ENCODE assay signal across 8 cellular contexts in genomic region chr9:95268681-95269080, GRCh38. TPM values are rescaled to one million over a fixed set of nuclear protein-coding genes. Genes with fewer than 3 reads are reported as not detected.
DNase-seq lines count a peak whose midpoint lies in the region; ATAC-seq, FAIRE-seq and TF ChIP-seq lines count a peak whose summit lies in the region.

No MANE protein-coding gene starts in this region.

- peaks cover 48% of the 10 kb centered on the region for H3K4me1 Mint-ChIP-seq in activated naive CD8-positive, alpha-beta T cell treated with anti-CD3 and anti-CD28 coated beads, Interleukin-2, amount 10 ng/mL, durations not matched to agents 7 days and 5 days
- H3K4me1 Mint-ChIP-seq in activated naive CD8-positive, alpha-beta T cell treated with anti-CD3 and anti-CD28 coated beads, Interleukin-2, amount 50 U/mL, for 24 hours, result peaks cover 27% of the 10 kb centered on the region

- H3K27ac Mint-ChIP-seq in activated naive CD8-positive, alpha-beta T cell treated with anti-CD3 and anti-CD28 coated beads, Interleukin-2, amount 10 ng/mL, durations not matched to agents 7 days and 5 days, result no peak overlapping the region
- H3K27ac Mint-ChIP-seq in activated naive CD8-positive, alpha-beta T cell treated with anti-CD3 and anti-CD28 coated beads, Interleukin-2, amount 50 U/mL, for 24 hours, result no peak overlapping the region

- no TSS peak for BruUV-seq in K562 (replicated peaks; lab: Mats Ljungman, UMichigan)
- no TSS peak for BruUV-seq in HepG2 (replicated peaks; lab: Mats Ljungman, UMichigan)

- in situ Hi-C loops in K562 (cut with MboI), result no loop called here
- in situ Hi-C loops in HepG2 (cut with HindIII; ENCODE audit: extremely low pct_ligation_motif_present, low pct_unique_long_range_greater_than_20kb), result no loop called here

- TF ChIP-seq EP300 in K562 (IDR thresholded peaks at IDR 0.05; ENCODE audit: low read length), result no peak
- no peak for TF ChIP-seq EP300 in HepG2 (IDR thresholded peaks at IDR 0.05; ENCODE audit: low read depth in 2 of 2, low read length in 2 of 2)
- TF ChIP-seq EP300 in HepG2 (CRISPR knock-in tag; IDR thresholded peaks at IDR 0.05; ENCODE audit: borderline replicate concordance), result no peak

- H3K4me1 ChIP-seq in K562 (replicated peaks in 1 of 2; ENCODE audit: control insufficient read depth in 2 of 2, insufficient read depth in 2 of 2, low read length in 2 of 2) (no peaks in the 10 kb centered on the region), HepG2 (ENCODE audit: insufficient read depth, low read length) (peaks cover 44% of the 10 kb centered on the region)

- TF ChIP-seq POLR2A in K562 (conservative IDR thresholded peaks at IDR 0.05) (no peak), HepG2 (IDR thresholded peaks at IDR 0.05; ENCODE audit: insufficient read depth in 1 of 2, low read depth in 2 of 2, low read length in 2 of 2) (no peak)

- H3K9ac ChIP-seq in K562 (ENCODE audit: insufficient read depth in 1 of 2, low read depth in 2 of 2, low read length in 2 of 2) (no peak overlapping the region), HepG2 (ENCODE audit: insufficient read depth, low read depth, low read length) (no peak overlapping the region)

- POLR2A ChIA-PET in activated naive CD8-positive, alpha-beta T cell treated with anti-CD3 and anti-CD28 coated beads, Interleukin-2, amount 10 ng/mL, durations not matched to agents 7 days and 5 days (lab: Charles Lee), result no interaction called here
- POLR2A ChIA-PET in K562 (lab: Yijun Ruan, JAX) (no interaction called here), HepG2 (lab: Yijun Ruan, JAX) (interaction anchor here (1.4 kb wide), 1 partner anchor 68 kb away, joined by 4 read pairs; no protein-coding TSS in a partner anchor)

- H3K4me3 Mint-ChIP-seq in activated naive CD8-positive, alpha-beta T cell treated with anti-CD3 and anti-CD28 coated beads, Interleukin-2, amount 10 ng/mL, durations not matched to agents 7 days and 5 days, result no peak overlapping the region
- H3K4me3 Mint-ChIP-seq in activated naive CD8-positive, alpha-beta T cell treated with anti-CD3 and anti-CD28 coated beads, Interleukin-2, amount 50 U/mL, for 24 hours, result no peak overlapping the region

- peak; percentile 32 for ATAC-seq in activated naive CD8-positive, alpha-beta T cell treated with anti-CD3 and anti-CD28 coated beads, Interleukin-2, amount 10 ng/mL, durations not matched to agents 7 days and 5 days (ENCODE audit: low read depth)
- no peak for ATAC-seq in activated naive CD8-positive, alpha-beta T cell treated with anti-CD3 and anti-CD28 coated beads, Interleukin-2, amount 50 U/mL, for 24 hours
- ATAC-seq in K562 (peak; percentile 84), HepG2 (peak; percentile 74), HG03175 (IDR thresholded peaks at IDR 0.05; ENCODE audit: unreplicated experiment) (no peak), GM18519 (IDR thresholded peaks at IDR 0.05; ENCODE audit: low FRiP score, unreplicated experiment) (no peak), GM19397 (IDR thresholded peaks at IDR 0.05; ENCODE audit: unreplicated experiment) (no peak)

- H3K9me3 ChIP-seq in K562 (replicated peaks; ENCODE audit: control insufficient read depth, insufficient read depth, low read depth, low read length) (no peaks in the 10 kb centered on the region), HepG2 (ENCODE audit: low read length) (no peaks in the 10 kb centered on the region)

- peaks cover 8% of the 10 kb centered on the region for H3K36me3 Mint-ChIP-seq in activated naive CD8-positive, alpha-beta T cell treated with anti-CD3 and anti-CD28 coated beads, Interleukin-2, amount 10 ng/mL, durations not matched to agents 7 days and 5 days
- H3K36me3 Mint-ChIP-seq in activated naive CD8-positive, alpha-beta T cell treated with anti-CD3 and anti-CD28 coated beads, Interleukin-2, amount 50 U/mL, for 24 hours (ENCODE audit: low read depth), result no peaks in the 10 kb centered on the region

- H3K27me3 Mint-ChIP-seq in activated naive CD8-positive, alpha-beta T cell treated with anti-CD3 and anti-CD28 coated beads, Interleukin-2, amount 10 ng/mL, durations not matched to agents 7 days and 5 days, result no peaks in the 10 kb centered on the region
- no peaks in the 10 kb centered on the region for H3K27me3 Mint-ChIP-seq in activated naive CD8-positive, alpha-beta T cell treated with anti-CD3 and anti-CD28 coated beads, Interleukin-2, amount 50 U/mL, for 24 hours

- FAIRE-seq in K562 (lab: Jason Lieb, UNC) (peak; percentile 35), HepG2 (lab: Jason Lieb, UNC) (peak; percentile 39)

- TF ChIP-seq RAD21 in K562 (CRISPR knock-in tag; conservative IDR thresholded peaks at IDR 0.05 in 1 of 2, IDR thresholded peaks at IDR 0.05 in 1 of 2) (peak; percentile 60 to 73), HepG2 (CRISPR knock-in tag; IDR thresholded peaks at IDR 0.05) (peak; percentile 65)

- H3K79me2 ChIP-seq in K562 (ENCODE audit: control insufficient read depth, insufficient read depth, low read length), result no peaks in the 10 kb centered on the region
- peaks cover 15% of the 10 kb centered on the region for H3K79me2 ChIP-seq in HepG2 (ENCODE audit: insufficient read depth, low read length)

- CTCF ChIA-PET in K562 (lab: Yijun Ruan, JAX; ENCODE audit: low intra/inter-chr PET ratio), result no interaction called here
- CTCF ChIA-PET in HepG2 (lab: Yijun Ruan, JAX; ENCODE audit: low intra/inter-chr PET ratio, low total read pairs), result interaction anchor here (1.4 kb wide), 1 partner anchor 88 kb away, joined by 4 read pairs; no protein-coding TSS in a partner anchor

- H2AFZ ChIP-seq in K562 (ENCODE audit: low read depth, low read length) (no peak overlapping the region), HepG2 (ENCODE audit: low read length) (no peak overlapping the region)

- 30% methylated on average over 2 of the region's 2 CpGs for WGBS in K562 (ENCODE audit: insufficient coverage, low coverage, missing lambda C conversion rate)
- 39% methylated on average over 2 of the region's 2 CpGs for WGBS in HepG2 (ENCODE audit: low lambda C conversion rate)

- H3K4me2 ChIP-seq in K562 (ENCODE audit: insufficient read depth, low read length) (no peak overlapping the region), HepG2 (ENCODE audit: low read depth, low read length) (peak overlapping the region; percentile 72)

- H3K9me3 Mint-ChIP-seq in activated naive CD8-positive, alpha-beta T cell treated with anti-CD3 and anti-CD28 coated beads, Interleukin-2, amount 10 ng/mL, durations not matched to agents 7 days and 5 days, result no peaks in the 10 kb centered on the region
- H3K9me3 Mint-ChIP-seq in activated naive CD8-positive, alpha-beta T cell treated with anti-CD3 and anti-CD28 coated beads, Interleukin-2, amount 50 U/mL, for 24 hours, result no peaks in the 10 kb centered on the region

- H3K27ac ChIP-seq in K562 (ENCODE audit: extremely low read depth, low read depth, low read length) (no peak overlapping the region), HepG2 (ENCODE audit: extremely low read length, insufficient read depth, low read length) (peak overlapping the region; percentile 94)

- H3K4me3 ChIP-seq in K562, result no peak overlapping the region
- H3K4me3 ChIP-seq in HepG2 (replicated peaks in 1 of 3; ENCODE audit: insufficient read depth in 1 of 3, low read depth in 2 of 3, low read length in 3 of 3), result no peak overlapping the region

- no peaks in the 10 kb centered on the region for H3K36me3 ChIP-seq in K562 (ENCODE audit: control insufficient read depth, insufficient read depth, low read length)
- no peaks in the 10 kb centered on the region for H3K36me3 ChIP-seq in HepG2 (replicated peaks in 1 of 2; ENCODE audit: control insufficient read depth in 1 of 2, insufficient read depth in 2 of 2, low read length in 2 of 2)

- peaks cover 17% of the 10 kb centered on the region for H4K20me1 ChIP-seq in K562 (replicated peaks; ENCODE audit: control insufficient read depth, insufficient read depth, low read length)
- H4K20me1 ChIP-seq in HepG2 (ENCODE audit: insufficient read depth, low read length), result no peaks in the 10 kb centered on the region

- DNase-seq in activated naive CD8-positive, alpha-beta T cell treated with anti-CD3 and anti-CD28 coated beads, Interleukin-2, amount 10 ng/mL, durations not matched to agents 7 days and 5 days, result no peak
- no peak for DNase-seq in activated naive CD8-positive, alpha-beta T cell treated with anti-CD3 and anti-CD28 coated beads, Interleukin-2, amount 50 U/mL, for 24 hours
- peak; percentile 67 for DNase-seq in NCI-H2107 (lab: John Stamatoyannopoulos, UW)
- peak in 2 of 4 experiments; percentile 20 to 45 for DNase-seq in K562 (ENCODE audit: extremely low read depth in 1 of 4, low spot score in 3 of 4)
- peak; percentile 69 for DNase-seq in HepG2 (ENCODE audit: low spot score)

- H3K9me1 ChIP-seq in K562 (ENCODE audit: control insufficient read depth, insufficient read depth, low read length), result no peaks in the 10 kb centered on the region

- intact Hi-C loops in K562 (cut with micrococcal nuclease), result loop anchor here (5.0 to 10.0 kb wide), 3 partner anchors 136 to 584 kb away; no protein-coding TSS in a partner anchor
- intact Hi-C loops in HepG2 (cut with micrococcal nuclease; ENCODE audit: unreplicated experiment), result no loop called here

- peaks cover 0 to 5% of the 10 kb centered on the region in 2 experiments; a peak in 2 of 5 replicates for H3K27me3 ChIP-seq in K562 (ENCODE audit: control insufficient read depth in 2 of 2, insufficient read depth in 2 of 2, low read length in 2 of 2)
- H3K27me3 ChIP-seq in HepG2 (ENCODE audit: control insufficient read depth in 1 of 2, insufficient read depth in 2 of 2, low read length in 2 of 2), result no peaks in the 10 kb centered on the region

- TF ChIP-seq CTCF in K562 (IDR thresholded peaks at IDR 0.05 in 2 of 3, conservative IDR thresholded peaks at IDR 0.05 in 1 of 3; ENCODE audit: insufficient read depth in 2 of 3, low read depth in 1 of 3, low read length in 3 of 3) (peak; percentile 50 to 68 (median 60)), HepG2 (CRISPR knock-in tag; IDR thresholded peaks at IDR 0.05) (peak; percentile 84)

RNA-seq across cellular contexts. Expression of gene FANCC, which starts 48.8 kb away (rescaled TPM):
- total RNA-seq in activated naive CD8-positive, alpha-beta T cell treated with anti-CD3 and anti-CD28 coated beads, Interleukin-2, amount 10 ng/mL, durations not matched to agents 7 days and 5 days, result 10 to 100 TPM; 12.9 to 14.8 TPM
- total RNA-seq in K562 (2011; cell fraction: chromatin; rRNA removed; ENCODE audit: low replicate concordance), result 51.4 and 103 TPM in 2 replicates
- total RNA-seq in K562 (2011; cell fraction: nucleolus; rRNA removed), result 20.2 and 31.6 TPM in 2 replicates
- 37.0 and 50.2 TPM in 2 replicates for total RNA-seq in K562 (2011; cell fraction: nucleoplasm; rRNA removed)
- total RNA-seq in K562 (2014; rRNA removed) (9.1 and 10.2 TPM in 2 replicates), K562 (2014; rRNA removed; fragmentation: Illumina TruSeq; extraction: Trizol) (14.4 and 16.0 TPM in 2 replicates), K562 (2015; rRNA removed; fragmentation: Illumina TruSeq; extraction: Trizol) (11.8 and 14.2 TPM in 2 replicates), K562 (2021) (14.1 and 16.8 TPM in 2 replicates), HepG2 (2016; rRNA removed; fragmentation: Illumina TruSeq; extraction: Trizol) (7.4 and 11.4 TPM in 2 replicates)
- polyA plus RNA-seq in K562 (2011; rRNA removed) (14.1 and 18.4 TPM in 2 replicates), K562 (2014; fragmentation: Illumina TruSeq; extraction: Trizol) (12.6 and 14.3 TPM in 2 replicates), K562 (2014; fragmentation: Nextera tagmentation; extraction: Ambion mirVana) (1 to 10 TPM; 4.6 to 5.7 TPM), K562 (2014; rRNA removed) (10.7 and 11.3 TPM in 2 replicates), HepG2 (2011; rRNA removed) (7.3 and 8.6 TPM in 2 replicates)
- 10.5 and 10.6 TPM in 2 replicates for polyA plus RNA-seq in K562 (2011; cell fraction: cytosol; rRNA removed)
- 11.8 and 13.1 TPM in 2 replicates for polyA plus RNA-seq in K562 (2011; cell fraction: nucleus; rRNA removed)
- 9.6 and 15.5 TPM in 2 replicates for polyA plus RNA-seq in K562 (2012)
- polyA minus RNA-seq in K562 (2011; rRNA and poly(A)+ RNA removed), result 16.2 and 17.9 TPM in 2 replicates
- 8.0 and 8.4 TPM in 2 replicates for polyA minus RNA-seq in K562 (2011; cell fraction: cytosol; rRNA and poly(A)+ RNA removed)
- 26.7 and 50.5 TPM in 2 replicates for polyA minus RNA-seq in K562 (2011; cell fraction: nucleus; rRNA and poly(A)+ RNA removed)
- total RNA-seq in HepG2 (2016; cell fraction: cytosol; rRNA removed; fragmentation: Illumina TruSeq; extraction: Trizol; ENCODE audit: low read depth), result 5.6 and 5.9 TPM in 2 replicates
- 8.0 and 9.7 TPM in 2 replicates for total RNA-seq in HepG2 (2016; cell fraction: insoluble cytoplasmic fraction; rRNA removed; fragmentation: Illumina TruSeq; extraction: Trizol)
- total RNA-seq in HepG2 (2016; cell fraction: membrane; rRNA removed; fragmentation: Illumina TruSeq; extraction: Trizol), result 7.2 and 7.7 TPM in 2 replicates
- total RNA-seq in HepG2 (2016; cell fraction: nucleus; rRNA removed; fragmentation: Illumina TruSeq; extraction: Trizol), result 23.6 and 26.0 TPM in 2 replicates
- 5.1 and 5.7 TPM in 2 replicates for polyA plus RNA-seq in HepG2 (2011; cell fraction: cytosol; rRNA removed)
- 8.3 and 9.9 TPM in 2 replicates for polyA plus RNA-seq in HepG2 (2011; cell fraction: nucleus; rRNA removed)
- polyA plus RNA-seq in HepG2 (2012), result 6.4 and 7.4 TPM in 2 replicates
- 1.5 and 2.7 TPM in 2 replicates for polyA plus RNA-seq in HepG2 (2016; cell fraction: cytosol; fragmentation: Illumina TruSeq; extraction: Trizol; ENCODE audit: low read depth)
- polyA plus RNA-seq in HepG2 (2016; cell fraction: insoluble cytoplasmic fraction; fragmentation: Illumina TruSeq; extraction: Trizol; ENCODE audit: low read depth), result 14.2 and 14.5 TPM in 2 replicates
- 4.3 and 4.6 TPM in 2 replicates for polyA plus RNA-seq in HepG2 (2016; cell fraction: membrane; fragmentation: Illumina TruSeq; extraction: Trizol; ENCODE audit: low read depth)
- 12.6 and 13.6 TPM in 2 replicates for polyA plus RNA-seq in HepG2 (2016; cell fraction: nucleus; fragmentation: Illumina TruSeq; extraction: Trizol; ENCODE audit: insufficient read depth, low read depth)
- polyA minus RNA-seq in HepG2 (2011; rRNA and poly(A)+ RNA removed; ENCODE audit: low replicate concordance), result 10.0 and 32.5 TPM in 2 replicates
- 6.2 and 7.1 TPM in 2 replicates for polyA minus RNA-seq in HepG2 (2011; cell fraction: cytosol; rRNA and poly(A)+ RNA removed)
- 35.4 and 38.5 TPM in 2 replicates for polyA minus RNA-seq in HepG2 (2011; cell fraction: nucleus; rRNA and poly(A)+ RNA removed)

Comparison
In these comparisons a context has a peak if more than half of its experiments do, and no peak if none do; other contexts are left out.
1. ATAC-seq: peak in activated naive CD8-positive, alpha-beta T cell treated with anti-CD3 and anti-CD28 coated beads, Interleukin-2, amount 10 ng/mL, durations not matched to agents 7 days and 5 days (single experiment), K562 (single experiment) and HepG2 (single experiment); none in activated naive CD8-positive, alpha-beta T cell treated with anti-CD3 and anti-CD28 coated beads, Interleukin-2, amount 50 U/mL, for 24 hours (single experiment), HG03175 (single experiment), GM18519 (single experiment) and GM19397 (single experiment).
2. DNase-seq: peak in NCI-H2107 (single experiment) and HepG2 (single experiment); none in activated naive CD8-positive, alpha-beta T cell treated with anti-CD3 and anti-CD28 coated beads, Interleukin-2, amount 10 ng/mL, durations not matched to agents 7 days and 5 days (single experiment) and activated naive CD8-positive, alpha-beta T cell treated with anti-CD3 and anti-CD28 coated beads, Interleukin-2, amount 50 U/mL, for 24 hours (single experiment).